Comparison of ENCODE assay signal across 2 cellular contexts in the genomic region with DNA sequence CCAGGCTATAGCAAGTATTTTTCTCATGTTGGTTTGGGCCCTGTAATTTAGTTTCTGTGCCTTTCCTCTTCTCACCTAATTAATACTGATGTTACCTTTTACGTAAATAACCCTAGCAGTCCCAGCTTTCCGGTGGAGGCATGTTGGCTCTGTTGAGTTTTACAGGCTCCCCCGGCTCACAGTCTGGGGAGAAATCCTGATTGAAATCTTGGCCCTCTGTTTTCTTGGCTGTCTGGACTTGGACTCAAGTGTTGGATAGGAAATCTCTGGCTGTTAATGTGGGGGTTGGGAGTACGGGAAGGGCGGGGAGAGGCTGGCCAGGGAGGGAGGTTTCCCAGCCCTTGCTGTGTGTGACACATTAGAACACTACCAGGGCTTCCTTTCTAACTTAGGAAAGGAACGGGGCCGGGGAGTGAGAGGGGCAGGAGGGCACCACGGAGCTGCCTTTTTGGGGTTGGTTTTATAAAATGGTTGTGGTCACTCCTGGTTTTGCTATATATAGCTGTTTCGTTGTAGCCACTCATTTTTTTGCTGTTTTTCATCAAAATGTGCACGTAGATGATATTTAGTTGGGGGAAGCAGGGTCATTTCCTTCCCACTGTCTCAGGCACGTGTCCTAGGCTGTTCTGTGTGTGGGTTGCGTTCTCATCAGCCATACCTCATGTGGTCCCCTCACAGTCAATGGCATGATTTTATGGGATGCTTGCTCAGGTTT.
TF ChIP-seq lines count a peak whose summit lies in the region.

No MANE protein-coding gene starts in this region.

TF ChIP-seq in liver, 16 proteins besides CTCF, POLR2A, EP300 and RAD21:
- peak; percentile 27 for TF ChIP-seq NR2F2 (IDR thresholded peaks at IDR 0.05)
- TF ChIP-seq JUND (IDR thresholded peaks at IDR 0.05) = no peak

TF ChIP-seq in HepG2, 621 proteins besides CTCF, POLR2A, EP300 and RAD21:
- TF ChIP-seq GTF3A (CRISPR knock-in tag; conservative IDR thresholded peaks at IDR 0.05) (no peak), ZNF441 (CRISPR knock-in tag; IDR thresholded peaks at IDR 0.05; ENCODE audit: borderline replicate concordance) (no peak), SIN3B (IDR thresholded peaks at IDR 0.05; ENCODE audit: low read length) (no peak), PAWR (CRISPR knock-in tag; IDR thresholded peaks at IDR 0.05; ENCODE audit: borderline replicate concordance) (no peak), NFYB (CRISPR knock-in tag; IDR thresholded peaks at IDR 0.05) (no peak), ELF4 (CRISPR knock-in tag; IDR thresholded peaks at IDR 0.05; ENCODE audit: borderline replicate concordance) (no peak), NAIF1 (CRISPR knock-in tag; IDR thresholded peaks at IDR 0.05; ENCODE audit: borderline replicate concordance) (no peak), POLR2AphosphoS2 (IDR thresholded peaks at IDR 0.05; ENCODE audit: low read depth, low read length) (no peak), PAX8 (CRISPR knock-in tag; IDR thresholded peaks at IDR 0.05; ENCODE audit: borderline replicate concordance) (no peak)
- TF ChIP-seq, protein P1, sequence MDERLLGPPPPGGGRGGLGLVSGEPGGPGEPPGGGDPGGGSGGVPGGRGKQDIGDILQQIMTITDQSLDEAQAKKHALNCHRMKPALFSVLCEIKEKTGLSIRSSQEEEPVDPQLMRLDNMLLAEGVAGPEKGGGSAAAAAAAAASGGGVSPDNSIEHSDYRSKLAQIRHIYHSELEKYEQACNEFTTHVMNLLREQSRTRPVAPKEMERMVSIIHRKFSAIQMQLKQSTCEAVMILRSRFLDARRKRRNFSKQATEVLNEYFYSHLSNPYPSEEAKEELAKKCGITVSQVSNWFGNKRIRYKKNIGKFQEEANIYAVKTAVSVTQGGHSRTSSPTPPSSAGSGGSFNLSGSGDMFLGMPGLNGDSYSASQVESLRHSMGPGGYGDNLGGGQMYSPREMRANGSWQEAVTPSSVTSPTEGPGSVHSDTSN (CRISPR knock-in tag; IDR thresholded peaks at IDR 0.05) = no peak
- TF ChIP-seq, protein P2, sequence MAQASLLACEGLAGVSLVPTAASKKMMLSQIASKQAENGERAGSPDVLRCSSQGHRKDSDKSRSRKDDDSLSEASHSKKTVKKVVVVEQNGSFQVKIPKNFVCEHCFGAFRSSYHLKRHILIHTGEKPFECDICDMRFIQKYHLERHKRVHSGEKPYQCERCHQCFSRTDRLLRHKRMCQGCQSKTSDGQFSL (CRISPR knock-in tag; IDR thresholded peaks at IDR 0.05) = no peak
- TF ChIP-seq, protein P3, sequence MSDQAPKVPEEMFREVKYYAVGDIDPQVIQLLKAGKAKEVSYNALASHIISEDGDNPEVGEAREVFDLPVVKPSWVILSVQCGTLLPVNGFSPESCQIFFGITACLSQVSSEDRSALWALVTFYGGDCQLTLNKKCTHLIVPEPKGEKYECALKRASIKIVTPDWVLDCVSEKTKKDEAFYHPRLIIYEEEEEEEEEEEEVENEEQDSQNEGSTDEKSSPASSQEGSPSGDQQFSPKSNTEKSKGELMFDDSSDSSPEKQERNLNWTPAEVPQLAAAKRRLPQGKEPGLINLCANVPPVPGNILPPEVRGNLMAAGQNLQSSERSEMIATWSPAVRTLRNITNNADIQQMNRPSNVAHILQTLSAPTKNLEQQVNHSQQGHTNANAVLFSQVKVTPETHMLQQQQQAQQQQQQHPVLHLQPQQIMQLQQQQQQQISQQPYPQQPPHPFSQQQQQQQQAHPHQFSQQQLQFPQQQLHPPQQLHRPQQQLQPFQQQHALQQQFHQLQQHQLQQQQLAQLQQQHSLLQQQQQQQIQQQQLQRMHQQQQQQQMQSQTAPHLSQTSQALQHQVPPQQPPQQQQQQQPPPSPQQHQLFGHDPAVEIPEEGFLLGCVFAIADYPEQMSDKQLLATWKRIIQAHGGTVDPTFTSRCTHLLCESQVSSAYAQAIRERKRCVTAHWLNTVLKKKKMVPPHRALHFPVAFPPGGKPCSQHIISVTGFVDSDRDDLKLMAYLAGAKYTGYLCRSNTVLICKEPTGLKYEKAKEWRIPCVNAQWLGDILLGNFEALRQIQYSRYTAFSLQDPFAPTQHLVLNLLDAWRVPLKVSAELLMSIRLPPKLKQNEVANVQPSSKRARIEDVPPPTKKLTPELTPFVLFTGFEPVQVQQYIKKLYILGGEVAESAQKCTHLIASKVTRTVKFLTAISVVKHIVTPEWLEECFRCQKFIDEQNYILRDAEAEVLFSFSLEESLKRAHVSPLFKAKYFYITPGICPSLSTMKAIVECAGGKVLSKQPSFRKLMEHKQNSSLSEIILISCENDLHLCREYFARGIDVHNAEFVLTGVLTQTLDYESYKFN (CRISPR knock-in tag; conservative IDR thresholded peaks at IDR 0.05) = no peak
- TF ChIP-seq, protein P4, sequence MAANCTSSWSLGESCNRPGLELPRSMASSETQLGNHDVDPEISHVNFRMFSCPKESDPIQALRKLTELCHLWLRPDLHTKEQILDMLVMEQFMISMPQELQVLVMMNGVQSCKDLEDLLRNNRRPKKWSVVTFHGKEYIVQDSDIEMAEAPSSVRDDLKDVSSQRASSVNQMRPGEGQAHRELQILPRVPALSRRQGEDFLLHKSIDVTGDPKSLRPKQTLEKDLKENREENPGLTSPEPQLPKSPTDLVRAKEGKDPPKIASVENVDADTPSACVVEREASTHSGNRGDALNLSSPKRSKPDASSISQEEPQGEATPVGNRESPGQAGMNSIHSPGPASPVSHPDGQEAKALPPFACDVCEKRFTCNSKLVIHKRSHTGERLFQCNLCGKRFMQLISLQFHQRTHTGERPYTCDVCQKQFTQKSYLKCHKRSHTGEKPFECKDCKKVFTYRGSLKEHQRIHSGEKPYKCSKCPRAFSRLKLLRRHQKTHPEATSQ (CRISPR knock-in tag; IDR thresholded peaks at IDR 0.05; ENCODE audit: borderline replicate concordance) = no peak
- TF ChIP-seq, protein P5, sequence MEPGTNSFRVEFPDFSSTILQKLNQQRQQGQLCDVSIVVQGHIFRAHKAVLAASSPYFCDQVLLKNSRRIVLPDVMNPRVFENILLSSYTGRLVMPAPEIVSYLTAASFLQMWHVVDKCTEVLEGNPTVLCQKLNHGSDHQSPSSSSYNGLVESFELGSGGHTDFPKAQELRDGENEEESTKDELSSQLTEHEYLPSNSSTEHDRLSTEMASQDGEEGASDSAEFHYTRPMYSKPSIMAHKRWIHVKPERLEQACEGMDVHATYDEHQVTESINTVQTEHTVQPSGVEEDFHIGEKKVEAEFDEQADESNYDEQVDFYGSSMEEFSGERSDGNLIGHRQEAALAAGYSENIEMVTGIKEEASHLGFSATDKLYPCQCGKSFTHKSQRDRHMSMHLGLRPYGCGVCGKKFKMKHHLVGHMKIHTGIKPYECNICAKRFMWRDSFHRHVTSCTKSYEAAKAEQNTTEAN (CRISPR knock-in tag; conservative IDR thresholded peaks at IDR 0.05) = no peak
